In the genomic region with DNA sequence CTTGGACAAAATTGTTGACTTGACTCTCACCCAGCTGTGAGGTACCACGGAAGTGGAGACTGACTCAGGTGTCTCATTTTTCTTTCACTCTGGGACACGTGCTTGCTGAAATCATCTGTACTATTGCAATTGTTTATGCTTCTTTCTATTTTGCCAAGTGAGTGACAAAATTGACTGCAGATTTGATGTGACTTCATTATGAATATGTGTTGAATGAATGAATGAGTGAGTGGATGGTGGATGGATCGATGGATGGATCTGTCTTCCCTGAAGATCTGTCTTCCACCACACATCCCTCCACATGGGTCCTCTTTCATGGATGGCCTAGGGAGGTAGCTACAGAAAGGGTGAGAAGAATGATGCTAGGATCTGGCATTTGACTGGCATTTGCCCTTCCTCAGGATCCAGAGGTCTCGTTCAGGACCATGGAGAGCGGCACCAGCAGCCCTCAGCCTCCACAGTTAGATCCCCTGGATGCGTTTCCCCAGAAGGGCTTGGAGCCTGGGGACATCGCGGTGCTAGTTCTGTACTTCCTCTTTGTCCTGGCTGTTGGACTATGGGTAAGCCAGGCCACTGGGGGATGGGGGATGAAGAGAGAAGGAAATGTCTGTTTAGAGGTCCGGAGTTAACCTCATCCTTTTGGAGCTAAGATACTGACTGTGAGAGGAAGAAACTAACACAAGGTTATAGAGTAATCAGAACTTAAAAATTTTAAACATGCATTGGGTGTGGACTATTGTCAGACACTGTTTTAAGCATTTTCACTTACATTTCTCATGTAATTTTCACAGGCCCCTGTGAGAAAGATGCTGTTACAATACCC, we compare ENCODE assay signal across 1 cellular context.
A peak's percentile ranks its signal among the peaks of the same experiment; 100 is the strongest.
TF ChIP-seq lines count a peak whose summit lies in the region.

No MANE protein-coding gene starts in this region.

TF ChIP-seq in HepG2, 621 proteins besides CTCF, POLR2A, EP300 and RAD21 (continued from another document and continues in another):
- TF ChIP-seq, protein P1, sequence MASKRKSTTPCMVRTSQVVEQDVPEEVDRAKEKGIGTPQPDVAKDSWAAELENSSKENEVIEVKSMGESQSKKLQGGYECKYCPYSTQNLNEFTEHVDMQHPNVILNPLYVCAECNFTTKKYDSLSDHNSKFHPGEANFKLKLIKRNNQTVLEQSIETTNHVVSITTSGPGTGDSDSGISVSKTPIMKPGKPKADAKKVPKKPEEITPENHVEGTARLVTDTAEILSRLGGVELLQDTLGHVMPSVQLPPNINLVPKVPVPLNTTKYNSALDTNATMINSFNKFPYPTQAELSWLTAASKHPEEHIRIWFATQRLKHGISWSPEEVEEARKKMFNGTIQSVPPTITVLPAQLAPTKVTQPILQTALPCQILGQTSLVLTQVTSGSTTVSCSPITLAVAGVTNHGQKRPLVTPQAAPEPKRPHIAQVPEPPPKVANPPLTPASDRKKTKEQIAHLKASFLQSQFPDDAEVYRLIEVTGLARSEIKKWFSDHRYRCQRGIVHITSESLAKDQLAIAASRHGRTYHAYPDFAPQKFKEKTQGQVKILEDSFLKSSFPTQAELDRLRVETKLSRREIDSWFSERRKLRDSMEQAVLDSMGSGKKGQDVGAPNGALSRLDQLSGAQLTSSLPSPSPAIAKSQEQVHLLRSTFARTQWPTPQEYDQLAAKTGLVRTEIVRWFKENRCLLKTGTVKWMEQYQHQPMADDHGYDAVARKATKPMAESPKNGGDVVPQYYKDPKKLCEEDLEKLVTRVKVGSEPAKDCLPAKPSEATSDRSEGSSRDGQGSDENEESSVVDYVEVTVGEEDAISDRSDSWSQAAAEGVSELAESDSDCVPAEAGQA (IDR thresholded peaks at IDR 0.05; ENCODE audit: low read depth) = no peak
- TF ChIP-seq, protein P1 (CRISPR knock-in tag; IDR thresholded peaks at IDR 0.05; ENCODE audit: borderline replicate concordance) = peak; percentile 93; the same call in 1 of the 2 replicates
- TF ChIP-seq MXI1 (IDR thresholded peaks at IDR 0.05; ENCODE audit: borderline replicate concordance, low read depth, low read length) (peak; percentile 42; the same call in 1 of the 3 replicates), ZNF883 (CRISPR knock-in tag; IDR thresholded peaks at IDR 0.05; ENCODE audit: not compliant biosample characterization) (peak; percentile 91), ZNF549 (CRISPR knock-in tag; IDR thresholded peaks at IDR 0.05) (no peak), ZNF382 (CRISPR knock-in tag; IDR thresholded peaks at IDR 0.05; ENCODE audit: borderline replicate concordance) (no peak), IRX3 (CRISPR knock-in tag; IDR thresholded peaks at IDR 0.05; ENCODE audit: borderline replicate concordance, low read depth) (peak; percentile 96; the same call in 1 of the 2 replicates), SIN3A (IDR thresholded peaks at IDR 0.05; ENCODE audit: borderline replicate concordance, low read depth, low read length) (peak; percentile 82; the same call in 1 of the 2 replicates), PHF8 (CRISPR knock-in tag; IDR thresholded peaks at IDR 0.05) (0 out of 2 replicates have a peak, but pooled peaks have one; percentile 34), NFYB (CRISPR knock-in tag; IDR thresholded peaks at IDR 0.05) (peak; percentile 43; the same call in 1 of the 2 replicates), ZFP62 (CRISPR knock-in tag; IDR thresholded peaks at IDR 0.05) (no peak), TCF7L2 (IDR thresholded peaks at IDR 0.05; ENCODE audit: low read depth, low read length) (no peak), PCBP1 (IDR thresholded peaks at IDR 0.05; ENCODE audit: borderline replicate concordance, low read depth, low read length) (no peak), REXO4 (CRISPR knock-in tag; IDR thresholded peaks at IDR 0.05; ENCODE audit: borderline replicate concordance) (no peak), ZNF232 (CRISPR knock-in tag; IDR thresholded peaks at IDR 0.05; ENCODE audit: borderline replicate concordance) (peak; percentile 97; the same call in 1 of the 2 replicates), REL (CRISPR knock-in tag; conservative IDR thresholded peaks at IDR 0.05) (peak; percentile 96), HOXA9 (CRISPR knock-in tag; IDR thresholded peaks at IDR 0.05; ENCODE audit: borderline replicate concordance) (peak; percentile 84), TP53 (CRISPR knock-in tag; conservative IDR thresholded peaks at IDR 0.05) (no peak), MTF1 (CRISPR knock-in tag; IDR thresholded peaks at IDR 0.05) (peak; percentile 81; the same call in 1 of the 2 replicates), ZBTB7A (CRISPR knock-in tag; IDR thresholded peaks at IDR 0.05) (peak; percentile 85)
- TF ChIP-seq, protein P2, sequence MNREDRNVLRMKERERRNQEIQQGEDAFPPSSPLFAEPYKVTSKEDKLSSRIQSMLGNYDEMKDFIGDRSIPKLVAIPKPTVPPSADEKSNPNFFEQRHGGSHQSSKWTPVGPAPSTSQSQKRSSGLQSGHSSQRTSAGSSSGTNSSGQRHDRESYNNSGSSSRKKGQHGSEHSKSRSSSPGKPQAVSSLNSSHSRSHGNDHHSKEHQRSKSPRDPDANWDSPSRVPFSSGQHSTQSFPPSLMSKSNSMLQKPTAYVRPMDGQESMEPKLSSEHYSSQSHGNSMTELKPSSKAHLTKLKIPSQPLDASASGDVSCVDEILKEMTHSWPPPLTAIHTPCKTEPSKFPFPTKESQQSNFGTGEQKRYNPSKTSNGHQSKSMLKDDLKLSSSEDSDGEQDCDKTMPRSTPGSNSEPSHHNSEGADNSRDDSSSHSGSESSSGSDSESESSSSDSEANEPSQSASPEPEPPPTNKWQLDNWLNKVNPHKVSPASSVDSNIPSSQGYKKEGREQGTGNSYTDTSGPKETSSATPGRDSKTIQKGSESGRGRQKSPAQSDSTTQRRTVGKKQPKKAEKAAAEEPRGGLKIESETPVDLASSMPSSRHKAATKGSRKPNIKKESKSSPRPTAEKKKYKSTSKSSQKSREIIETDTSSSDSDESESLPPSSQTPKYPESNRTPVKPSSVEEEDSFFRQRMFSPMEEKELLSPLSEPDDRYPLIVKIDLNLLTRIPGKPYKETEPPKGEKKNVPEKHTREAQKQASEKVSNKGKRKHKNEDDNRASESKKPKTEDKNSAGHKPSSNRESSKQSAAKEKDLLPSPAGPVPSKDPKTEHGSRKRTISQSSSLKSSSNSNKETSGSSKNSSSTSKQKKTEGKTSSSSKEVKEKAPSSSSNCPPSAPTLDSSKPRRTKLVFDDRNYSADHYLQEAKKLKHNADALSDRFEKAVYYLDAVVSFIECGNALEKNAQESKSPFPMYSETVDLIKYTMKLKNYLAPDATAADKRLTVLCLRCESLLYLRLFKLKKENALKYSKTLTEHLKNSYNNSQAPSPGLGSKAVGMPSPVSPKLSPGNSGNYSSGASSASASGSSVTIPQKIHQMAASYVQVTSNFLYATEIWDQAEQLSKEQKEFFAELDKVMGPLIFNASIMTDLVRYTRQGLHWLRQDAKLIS (CRISPR knock-in tag; IDR thresholded peaks at IDR 0.05) = 0 out of 2 replicates have a peak, but pooled peaks have one; percentile 67
- TF ChIP-seq, protein P3, sequence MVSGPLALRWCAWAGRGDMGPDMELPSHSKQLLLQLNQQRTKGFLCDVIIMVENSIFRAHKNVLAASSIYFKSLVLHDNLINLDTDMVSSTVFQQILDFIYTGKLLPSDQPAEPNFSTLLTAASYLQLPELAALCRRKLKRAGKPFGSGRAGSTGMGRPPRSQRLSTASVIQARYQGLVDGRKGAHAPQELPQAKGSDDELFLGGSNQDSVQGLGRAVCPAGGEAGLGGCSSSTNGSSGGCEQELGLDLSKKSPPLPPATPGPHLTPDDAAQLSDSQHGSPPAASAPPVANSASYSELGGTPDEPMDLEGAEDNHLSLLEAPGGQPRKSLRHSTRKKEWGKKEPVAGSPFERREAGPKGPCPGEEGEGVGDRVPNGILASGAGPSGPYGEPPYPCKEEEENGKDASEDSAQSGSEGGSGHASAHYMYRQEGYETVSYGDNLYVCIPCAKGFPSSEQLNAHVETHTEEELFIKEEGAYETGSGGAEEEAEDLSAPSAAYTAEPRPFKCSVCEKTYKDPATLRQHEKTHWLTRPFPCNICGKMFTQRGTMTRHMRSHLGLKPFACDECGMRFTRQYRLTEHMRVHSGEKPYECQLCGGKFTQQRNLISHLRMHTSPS (CRISPR knock-in tag; IDR thresholded peaks at IDR 0.05; ENCODE audit: low read depth) = peak; percentile 21; the same call in 1 of the 2 replicates
- TF ChIP-seq, protein P4, sequence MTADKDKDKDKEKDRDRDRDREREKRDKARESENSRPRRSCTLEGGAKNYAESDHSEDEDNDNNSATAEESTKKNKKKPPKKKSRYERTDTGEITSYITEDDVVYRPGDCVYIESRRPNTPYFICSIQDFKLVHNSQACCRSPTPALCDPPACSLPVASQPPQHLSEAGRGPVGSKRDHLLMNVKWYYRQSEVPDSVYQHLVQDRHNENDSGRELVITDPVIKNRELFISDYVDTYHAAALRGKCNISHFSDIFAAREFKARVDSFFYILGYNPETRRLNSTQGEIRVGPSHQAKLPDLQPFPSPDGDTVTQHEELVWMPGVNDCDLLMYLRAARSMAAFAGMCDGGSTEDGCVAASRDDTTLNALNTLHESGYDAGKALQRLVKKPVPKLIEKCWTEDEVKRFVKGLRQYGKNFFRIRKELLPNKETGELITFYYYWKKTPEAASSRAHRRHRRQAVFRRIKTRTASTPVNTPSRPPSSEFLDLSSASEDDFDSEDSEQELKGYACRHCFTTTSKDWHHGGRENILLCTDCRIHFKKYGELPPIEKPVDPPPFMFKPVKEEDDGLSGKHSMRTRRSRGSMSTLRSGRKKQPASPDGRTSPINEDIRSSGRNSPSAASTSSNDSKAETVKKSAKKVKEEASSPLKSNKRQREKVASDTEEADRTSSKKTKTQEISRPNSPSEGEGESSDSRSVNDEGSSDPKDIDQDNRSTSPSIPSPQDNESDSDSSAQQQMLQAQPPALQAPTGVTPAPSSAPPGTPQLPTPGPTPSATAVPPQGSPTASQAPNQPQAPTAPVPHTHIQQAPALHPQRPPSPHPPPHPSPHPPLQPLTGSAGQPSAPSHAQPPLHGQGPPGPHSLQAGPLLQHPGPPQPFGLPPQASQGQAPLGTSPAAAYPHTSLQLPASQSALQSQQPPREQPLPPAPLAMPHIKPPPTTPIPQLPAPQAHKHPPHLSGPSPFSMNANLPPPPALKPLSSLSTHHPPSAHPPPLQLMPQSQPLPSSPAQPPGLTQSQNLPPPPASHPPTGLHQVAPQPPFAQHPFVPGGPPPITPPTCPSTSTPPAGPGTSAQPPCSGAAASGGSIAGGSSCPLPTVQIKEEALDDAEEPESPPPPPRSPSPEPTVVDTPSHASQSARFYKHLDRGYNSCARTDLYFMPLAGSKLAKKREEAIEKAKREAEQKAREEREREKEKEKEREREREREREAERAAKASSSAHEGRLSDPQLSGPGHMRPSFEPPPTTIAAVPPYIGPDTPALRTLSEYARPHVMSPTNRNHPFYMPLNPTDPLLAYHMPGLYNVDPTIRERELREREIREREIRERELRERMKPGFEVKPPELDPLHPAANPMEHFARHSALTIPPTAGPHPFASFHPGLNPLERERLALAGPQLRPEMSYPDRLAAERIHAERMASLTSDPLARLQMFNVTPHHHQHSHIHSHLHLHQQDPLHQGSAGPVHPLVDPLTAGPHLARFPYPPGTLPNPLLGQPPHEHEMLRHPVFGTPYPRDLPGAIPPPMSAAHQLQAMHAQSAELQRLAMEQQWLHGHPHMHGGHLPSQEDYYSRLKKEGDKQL (CRISPR knock-in tag; IDR thresholded peaks at IDR 0.05; ENCODE audit: low read depth) = 0 out of 2 replicates have a peak, but pooled peaks have one; percentile 60
- TF ChIP-seq, protein P5, sequence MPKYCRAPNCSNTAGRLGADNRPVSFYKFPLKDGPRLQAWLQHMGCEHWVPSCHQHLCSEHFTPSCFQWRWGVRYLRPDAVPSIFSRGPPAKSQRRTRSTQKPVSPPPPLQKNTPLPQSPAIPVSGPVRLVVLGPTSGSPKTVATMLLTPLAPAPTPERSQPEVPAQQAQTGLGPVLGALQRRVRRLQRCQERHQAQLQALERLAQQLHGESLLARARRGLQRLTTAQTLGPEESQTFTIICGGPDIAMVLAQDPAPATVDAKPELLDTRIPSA (CRISPR knock-in tag; IDR thresholded peaks at IDR 0.05; ENCODE audit: borderline replicate concordance) = no peak
- TF ChIP-seq, protein P6, sequence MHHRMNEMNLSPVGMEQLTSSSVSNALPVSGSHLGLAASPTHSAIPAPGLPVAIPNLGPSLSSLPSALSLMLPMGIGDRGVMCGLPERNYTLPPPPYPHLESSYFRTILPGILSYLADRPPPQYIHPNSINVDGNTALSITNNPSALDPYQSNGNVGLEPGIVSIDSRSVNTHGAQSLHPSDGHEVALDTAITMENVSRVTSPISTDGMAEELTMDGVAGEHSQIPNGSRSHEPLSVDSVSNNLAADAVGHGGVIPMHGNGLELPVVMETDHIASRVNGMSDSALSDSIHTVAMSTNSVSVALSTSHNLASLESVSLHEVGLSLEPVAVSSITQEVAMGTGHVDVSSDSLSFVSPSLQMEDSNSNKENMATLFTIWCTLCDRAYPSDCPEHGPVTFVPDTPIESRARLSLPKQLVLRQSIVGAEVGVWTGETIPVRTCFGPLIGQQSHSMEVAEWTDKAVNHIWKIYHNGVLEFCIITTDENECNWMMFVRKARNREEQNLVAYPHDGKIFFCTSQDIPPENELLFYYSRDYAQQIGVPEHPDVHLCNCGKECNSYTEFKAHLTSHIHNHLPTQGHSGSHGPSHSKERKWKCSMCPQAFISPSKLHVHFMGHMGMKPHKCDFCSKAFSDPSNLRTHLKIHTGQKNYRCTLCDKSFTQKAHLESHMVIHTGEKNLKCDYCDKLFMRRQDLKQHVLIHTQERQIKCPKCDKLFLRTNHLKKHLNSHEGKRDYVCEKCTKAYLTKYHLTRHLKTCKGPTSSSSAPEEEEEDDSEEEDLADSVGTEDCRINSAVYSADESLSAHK (CRISPR knock-in tag; IDR thresholded peaks at IDR 0.05; ENCODE audit: borderline replicate concordance) = peak; percentile 94
- TF ChIP-seq, protein P7, sequence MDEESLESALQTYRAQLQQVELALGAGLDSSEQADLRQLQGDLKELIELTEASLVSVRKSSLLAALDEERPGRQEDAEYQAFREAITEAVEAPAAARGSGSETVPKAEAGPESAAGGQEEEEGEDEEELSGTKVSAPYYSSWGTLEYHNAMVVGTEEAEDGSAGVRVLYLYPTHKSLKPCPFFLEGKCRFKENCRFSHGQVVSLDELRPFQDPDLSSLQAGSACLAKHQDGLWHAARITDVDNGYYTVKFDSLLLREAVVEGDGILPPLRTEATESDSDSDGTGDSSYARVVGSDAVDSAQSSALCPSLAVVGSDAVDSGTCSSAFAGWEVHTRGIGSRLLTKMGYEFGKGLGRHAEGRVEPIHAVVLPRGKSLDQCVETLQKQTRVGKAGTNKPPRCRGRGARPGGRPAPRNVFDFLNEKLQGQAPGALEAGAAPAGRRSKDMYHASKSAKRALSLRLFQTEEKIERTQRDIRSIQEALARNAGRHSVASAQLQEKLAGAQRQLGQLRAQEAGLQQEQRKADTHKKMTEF (CRISPR knock-in tag; IDR thresholded peaks at IDR 0.05) = peak; percentile 79; the same call in 1 of the 2 replicates
